1 cellular context compared by ENCODE assay signal in the genomic region with DNA sequence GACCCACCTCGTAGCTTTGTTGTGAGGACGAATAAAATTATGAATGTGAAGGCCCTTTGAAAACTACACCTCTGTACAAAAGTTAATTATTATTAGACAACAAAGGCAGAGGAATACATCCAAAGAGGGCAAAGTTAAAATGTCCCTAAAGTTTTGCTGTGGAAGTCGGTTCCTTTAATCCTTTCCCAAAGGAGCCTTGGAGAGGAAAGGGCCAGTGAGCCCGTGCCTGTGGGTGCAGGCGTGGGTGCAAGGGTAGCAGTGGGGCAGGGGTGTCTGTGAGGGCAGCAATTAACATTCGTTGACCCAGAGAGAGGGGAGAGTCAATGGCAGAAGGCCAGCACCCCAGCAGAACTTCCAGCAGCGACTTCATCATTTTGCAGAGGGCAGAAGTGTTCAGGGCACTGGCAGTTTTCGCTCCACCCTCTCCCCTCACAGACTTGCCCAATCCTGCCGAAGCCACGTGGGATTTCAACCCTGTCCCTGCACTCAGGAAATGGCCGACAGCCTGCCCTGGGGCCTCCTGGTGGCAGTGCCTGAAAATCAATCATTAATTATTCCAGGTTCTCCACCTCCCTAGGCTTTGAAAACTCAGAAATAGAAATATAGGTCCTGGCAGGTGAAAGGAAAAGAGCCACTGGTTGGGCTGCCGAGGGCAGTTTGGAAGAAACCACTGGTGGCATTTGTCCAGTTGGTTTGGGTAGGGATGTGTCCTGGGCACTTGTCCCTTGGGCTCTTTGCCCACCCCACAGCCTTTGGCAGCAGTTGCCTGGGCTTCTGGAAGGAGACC.
TF ChIP-seq lines count a peak whose summit lies in the region.

No MANE protein-coding gene starts in this region.

TF ChIP-seq in HepG2, 621 proteins besides CTCF, POLR2A, EP300 and RAD21 (continued from another document and continues in another):
- TF ChIP-seq ZNF18 (CRISPR knock-in tag; IDR thresholded peaks at IDR 0.05; ENCODE audit: insufficient replicate concordance) (no peak), U2AF1 (optimal IDR thresholded peaks at IDR 0.05; ENCODE audit: low read depth, low read length) (no peak), ZNF543 (CRISPR knock-in tag; IDR thresholded peaks at IDR 0.05) (0 out of 2 replicates have a peak, but pooled peaks have one; percentile 45), KAT2B (IDR thresholded peaks at IDR 0.05; ENCODE audit: borderline replicate concordance, low read depth, low read length) (0 out of 2 replicates have a peak, but pooled peaks have one; percentile 13), BRCA1 (CRISPR knock-in tag; IDR thresholded peaks at IDR 0.05) (no peak), BORCS8-MEF2B (CRISPR knock-in tag; IDR thresholded peaks at IDR 0.05) (peak; percentile 73; the same call in 1 of the 2 replicates), ZNF766 (CRISPR knock-in tag; IDR thresholded peaks at IDR 0.05; ENCODE audit: borderline replicate concordance) (no peak), CHD4 (IDR thresholded peaks at IDR 0.05; ENCODE audit: borderline replicate concordance, low read length) (0 out of 2 replicates have a peak, but pooled peaks have one; percentile 10), KLF6 (CRISPR knock-in tag; IDR thresholded peaks at IDR 0.05) (peak; percentile 69; the same call in 1 of the 2 replicates), GTF3A (CRISPR knock-in tag; conservative IDR thresholded peaks at IDR 0.05) (no peak), ZNF737 (CRISPR knock-in tag; IDR thresholded peaks at IDR 0.05; ENCODE audit: borderline replicate concordance) (no peak), ZBTB7B (CRISPR knock-in tag; IDR thresholded peaks at IDR 0.05) (no peak; the same call in 1 of the 2 replicates), ZNF710 (CRISPR knock-in tag; IDR thresholded peaks at IDR 0.05; ENCODE audit: borderline replicate concordance) (peak; percentile 73), RFXAP (CRISPR knock-in tag; IDR thresholded peaks at IDR 0.05; ENCODE audit: borderline replicate concordance) (no peak; the same call in 1 of the 2 replicates), ZSCAN12 (CRISPR knock-in tag; IDR thresholded peaks at IDR 0.05) (no peak), CBX2 (IDR thresholded peaks at IDR 0.05; ENCODE audit: low read depth, low read length) (no peak), CBX2 (CRISPR knock-in tag; IDR thresholded peaks at IDR 0.05; ENCODE audit: low read depth) (no peak; the same call in 1 of the 2 replicates), NR2F6 (IDR thresholded peaks at IDR 0.05) (peak; percentile 9; the same call in 1 of the 2 replicates), NR2F6 (CRISPR knock-in tag; IDR thresholded peaks at IDR 0.05) (peak; percentile 62), HMG20B (CRISPR knock-in tag; conservative IDR thresholded peaks at IDR 0.05) (no peak), ERF (CRISPR knock-in tag; IDR thresholded peaks at IDR 0.05) (peak; percentile 85), CEBPG (CRISPR knock-in tag; IDR thresholded peaks at IDR 0.05) (peak; percentile 92), SOX5 (CRISPR knock-in tag; IDR thresholded peaks at IDR 0.05; ENCODE audit: borderline replicate concordance) (peak; percentile 48; the same call in 1 of the 2 replicates), HMGXB3 (CRISPR knock-in tag; IDR thresholded peaks at IDR 0.05; ENCODE audit: borderline replicate concordance) (no peak; the same call in 1 of the 2 replicates), ETV5 (CRISPR knock-in tag; IDR thresholded peaks at IDR 0.05; ENCODE audit: borderline replicate concordance) (peak; percentile 66; the same call in 1 of the 2 replicates), ZNF772 (CRISPR knock-in tag; IDR thresholded peaks at IDR 0.05) (0 out of 2 replicates have a peak, but pooled peaks have one; percentile 60), TBL1XR1 (IDR thresholded peaks at IDR 0.05; ENCODE audit: borderline replicate concordance, low read length, partially characterized antibody) (no peak), ZSCAN9 (CRISPR knock-in tag; IDR thresholded peaks at IDR 0.05; ENCODE audit: borderline replicate concordance) (peak; percentile 75; the same call in 1 of the 2 replicates), ARID5B (CRISPR knock-in tag; IDR thresholded peaks at IDR 0.05) (peak; percentile 70)
- TF ChIP-seq, protein P1, sequence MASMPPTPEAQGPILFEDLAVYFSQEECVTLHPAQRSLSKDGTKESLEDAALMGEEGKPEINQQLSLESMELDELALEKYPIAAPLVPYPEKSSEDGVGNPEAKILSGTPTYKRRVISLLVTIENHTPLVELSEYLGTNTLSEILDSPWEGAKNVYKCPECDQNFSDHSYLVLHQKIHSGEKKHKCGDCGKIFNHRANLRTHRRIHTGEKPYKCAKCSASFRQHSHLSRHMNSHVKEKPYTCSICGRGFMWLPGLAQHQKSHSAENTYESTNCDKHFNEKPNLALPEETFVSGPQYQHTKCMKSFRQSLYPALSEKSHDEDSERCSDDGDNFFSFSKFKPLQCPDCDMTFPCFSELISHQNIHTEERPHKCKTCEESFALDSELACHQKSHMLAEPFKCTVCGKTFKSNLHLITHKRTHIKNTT (CRISPR knock-in tag; IDR thresholded peaks at IDR 0.05), result no peak
- TF ChIP-seq, protein P2, sequence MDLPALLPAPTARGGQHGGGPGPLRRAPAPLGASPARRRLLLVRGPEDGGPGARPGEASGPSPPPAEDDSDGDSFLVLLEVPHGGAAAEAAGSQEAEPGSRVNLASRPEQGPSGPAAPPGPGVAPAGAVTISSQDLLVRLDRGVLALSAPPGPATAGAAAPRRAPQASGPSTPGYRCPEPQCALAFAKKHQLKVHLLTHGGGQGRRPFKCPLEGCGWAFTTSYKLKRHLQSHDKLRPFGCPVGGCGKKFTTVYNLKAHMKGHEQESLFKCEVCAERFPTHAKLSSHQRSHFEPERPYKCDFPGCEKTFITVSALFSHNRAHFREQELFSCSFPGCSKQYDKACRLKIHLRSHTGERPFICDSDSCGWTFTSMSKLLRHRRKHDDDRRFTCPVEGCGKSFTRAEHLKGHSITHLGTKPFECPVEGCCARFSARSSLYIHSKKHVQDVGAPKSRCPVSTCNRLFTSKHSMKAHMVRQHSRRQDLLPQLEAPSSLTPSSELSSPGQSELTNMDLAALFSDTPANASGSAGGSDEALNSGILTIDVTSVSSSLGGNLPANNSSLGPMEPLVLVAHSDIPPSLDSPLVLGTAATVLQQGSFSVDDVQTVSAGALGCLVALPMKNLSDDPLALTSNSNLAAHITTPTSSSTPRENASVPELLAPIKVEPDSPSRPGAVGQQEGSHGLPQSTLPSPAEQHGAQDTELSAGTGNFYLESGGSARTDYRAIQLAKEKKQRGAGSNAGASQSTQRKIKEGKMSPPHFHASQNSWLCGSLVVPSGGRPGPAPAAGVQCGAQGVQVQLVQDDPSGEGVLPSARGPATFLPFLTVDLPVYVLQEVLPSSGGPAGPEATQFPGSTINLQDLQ (CRISPR knock-in tag; IDR thresholded peaks at IDR 0.05), result peak; percentile 92; the same call in 1 of the 2 replicates
- TF ChIP-seq, protein P3, sequence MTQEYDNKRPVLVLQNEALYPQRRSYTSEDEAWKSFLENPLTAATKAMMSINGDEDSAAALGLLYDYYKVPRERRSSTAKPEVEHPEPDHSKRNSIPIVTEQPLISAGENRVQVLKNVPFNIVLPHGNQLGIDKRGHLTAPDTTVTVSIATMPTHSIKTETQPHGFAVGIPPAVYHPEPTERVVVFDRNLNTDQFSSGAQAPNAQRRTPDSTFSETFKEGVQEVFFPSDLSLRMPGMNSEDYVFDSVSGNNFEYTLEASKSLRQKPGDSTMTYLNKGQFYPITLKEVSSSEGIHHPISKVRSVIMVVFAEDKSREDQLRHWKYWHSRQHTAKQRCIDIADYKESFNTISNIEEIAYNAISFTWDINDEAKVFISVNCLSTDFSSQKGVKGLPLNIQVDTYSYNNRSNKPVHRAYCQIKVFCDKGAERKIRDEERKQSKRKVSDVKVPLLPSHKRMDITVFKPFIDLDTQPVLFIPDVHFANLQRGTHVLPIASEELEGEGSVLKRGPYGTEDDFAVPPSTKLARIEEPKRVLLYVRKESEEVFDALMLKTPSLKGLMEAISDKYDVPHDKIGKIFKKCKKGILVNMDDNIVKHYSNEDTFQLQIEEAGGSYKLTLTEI (CRISPR knock-in tag; conservative IDR thresholded peaks at IDR 0.05), result no peak
- TF ChIP-seq, protein P4, sequence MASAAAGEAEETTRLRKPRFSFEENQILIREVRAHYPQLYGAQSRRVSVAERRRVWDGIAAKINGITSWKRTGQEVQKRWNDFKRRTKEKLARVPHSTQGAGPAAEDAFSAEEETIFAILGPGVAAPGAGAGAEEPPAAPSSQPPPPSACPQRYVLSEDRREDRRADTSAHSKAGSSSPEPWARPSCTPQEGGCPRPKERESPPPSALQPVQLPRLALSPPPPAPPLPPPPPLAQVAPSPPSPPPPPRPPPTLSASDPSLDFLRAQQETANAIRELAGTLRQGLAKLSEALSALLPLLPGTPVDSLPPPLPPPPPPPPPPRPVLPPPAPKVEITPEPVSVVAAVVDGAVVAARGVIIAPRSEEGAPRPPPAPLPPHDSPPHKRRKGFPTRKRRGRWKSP (CRISPR knock-in tag; IDR thresholded peaks at IDR 0.05), result peak; percentile 86
